ENCODE assay signal across 3 cellular contexts in genomic region chr9:16659096-16659495, GRCh38.
"Had no signal": no experiment of that assay in that cellular context is flagged by ENCODE, and none has a peak within 500 bp of the region (broad histone marks: within the 10 kb centered on the region; RNA-seq: fewer than 3 reads in every experiment).

No MANE protein-coding gene starts in this region.

- DNase-seq: H9, HCEC 1CT, IMR-90 had no signal
